ENCODE assay signal across 1 cellular context in the genomic region with DNA sequence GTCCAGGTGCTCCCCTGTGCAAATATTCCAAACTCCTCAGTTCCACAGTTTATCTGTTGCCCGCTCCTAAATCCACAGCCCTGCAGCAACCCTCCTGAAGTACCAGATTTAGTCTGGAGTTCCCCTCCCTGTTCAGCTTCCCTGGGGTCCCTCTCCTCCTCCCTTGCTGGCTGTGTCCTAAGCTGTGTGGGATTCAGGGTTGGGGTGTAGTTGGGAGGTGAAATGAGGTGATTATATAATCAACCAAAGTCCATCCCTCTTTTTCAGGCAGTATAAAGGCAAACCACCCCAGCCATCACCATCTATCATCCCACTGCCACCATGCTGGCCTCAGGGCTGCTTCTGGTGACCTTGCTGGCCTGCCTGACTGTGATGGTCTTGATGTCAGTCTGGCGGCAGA.
TF ChIP-seq lines count a peak whose summit lies in the region.

A gene with protein sequence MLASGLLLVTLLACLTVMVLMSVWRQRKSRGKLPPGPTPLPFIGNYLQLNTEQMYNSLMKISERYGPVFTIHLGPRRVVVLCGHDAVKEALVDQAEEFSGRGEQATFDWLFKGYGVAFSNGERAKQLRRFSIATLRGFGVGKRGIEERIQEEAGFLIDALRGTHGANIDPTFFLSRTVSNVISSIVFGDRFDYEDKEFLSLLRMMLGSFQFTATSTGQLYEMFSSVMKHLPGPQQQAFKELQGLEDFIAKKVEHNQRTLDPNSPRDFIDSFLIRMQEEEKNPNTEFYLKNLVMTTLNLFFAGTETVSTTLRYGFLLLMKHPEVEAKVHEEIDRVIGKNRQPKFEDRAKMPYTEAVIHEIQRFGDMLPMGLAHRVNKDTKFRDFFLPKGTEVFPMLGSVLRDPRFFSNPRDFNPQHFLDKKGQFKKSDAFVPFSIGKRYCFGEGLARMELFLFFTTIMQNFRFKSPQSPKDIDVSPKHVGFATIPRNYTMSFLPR (plus strand): TSS at position 301 of the 400 bp plus-strand sequence. CDS start 21 bp downstream, at position 322.

TF ChIP-seq in GM23338, 12 proteins besides CTCF, POLR2A, EP300 and RAD21:
- TF ChIP-seq NANOG (IDR thresholded peaks at IDR 0.05; ENCODE audit: borderline replicate concordance) (no peak), JUNB (IDR thresholded peaks at IDR 0.05; ENCODE audit: unreplicated experiment) (no peak), ZNF331 (CRISPR knock-in tag; IDR thresholded peaks at IDR 0.05; ENCODE audit: low read depth) (no peak), STAT1 (IDR thresholded peaks at IDR 0.05; ENCODE audit: unreplicated experiment) (no peak), ZNF114 (CRISPR knock-in tag; IDR thresholded peaks at IDR 0.05) (no peak), CREB1 (CRISPR knock-in tag; IDR thresholded peaks at IDR 0.05; ENCODE audit: low read depth) (no peak), EZH2 (IDR thresholded peaks at IDR 0.05; ENCODE audit: low read depth, unreplicated experiment) (no peak), EZH2phosphoT487 (IDR thresholded peaks at IDR 0.05; ENCODE audit: unreplicated experiment) (no peak)
- TF ChIP-seq, protein P1, sequence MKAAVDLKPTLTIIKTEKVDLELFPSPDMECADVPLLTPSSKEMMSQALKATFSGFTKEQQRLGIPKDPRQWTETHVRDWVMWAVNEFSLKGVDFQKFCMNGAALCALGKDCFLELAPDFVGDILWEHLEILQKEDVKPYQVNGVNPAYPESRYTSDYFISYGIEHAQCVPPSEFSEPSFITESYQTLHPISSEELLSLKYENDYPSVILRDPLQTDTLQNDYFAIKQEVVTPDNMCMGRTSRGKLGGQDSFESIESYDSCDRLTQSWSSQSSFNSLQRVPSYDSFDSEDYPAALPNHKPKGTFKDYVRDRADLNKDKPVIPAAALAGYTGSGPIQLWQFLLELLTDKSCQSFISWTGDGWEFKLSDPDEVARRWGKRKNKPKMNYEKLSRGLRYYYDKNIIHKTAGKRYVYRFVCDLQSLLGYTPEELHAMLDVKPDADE (IDR thresholded peaks at IDR 0.05): no peak
- TF ChIP-seq, protein P2, sequence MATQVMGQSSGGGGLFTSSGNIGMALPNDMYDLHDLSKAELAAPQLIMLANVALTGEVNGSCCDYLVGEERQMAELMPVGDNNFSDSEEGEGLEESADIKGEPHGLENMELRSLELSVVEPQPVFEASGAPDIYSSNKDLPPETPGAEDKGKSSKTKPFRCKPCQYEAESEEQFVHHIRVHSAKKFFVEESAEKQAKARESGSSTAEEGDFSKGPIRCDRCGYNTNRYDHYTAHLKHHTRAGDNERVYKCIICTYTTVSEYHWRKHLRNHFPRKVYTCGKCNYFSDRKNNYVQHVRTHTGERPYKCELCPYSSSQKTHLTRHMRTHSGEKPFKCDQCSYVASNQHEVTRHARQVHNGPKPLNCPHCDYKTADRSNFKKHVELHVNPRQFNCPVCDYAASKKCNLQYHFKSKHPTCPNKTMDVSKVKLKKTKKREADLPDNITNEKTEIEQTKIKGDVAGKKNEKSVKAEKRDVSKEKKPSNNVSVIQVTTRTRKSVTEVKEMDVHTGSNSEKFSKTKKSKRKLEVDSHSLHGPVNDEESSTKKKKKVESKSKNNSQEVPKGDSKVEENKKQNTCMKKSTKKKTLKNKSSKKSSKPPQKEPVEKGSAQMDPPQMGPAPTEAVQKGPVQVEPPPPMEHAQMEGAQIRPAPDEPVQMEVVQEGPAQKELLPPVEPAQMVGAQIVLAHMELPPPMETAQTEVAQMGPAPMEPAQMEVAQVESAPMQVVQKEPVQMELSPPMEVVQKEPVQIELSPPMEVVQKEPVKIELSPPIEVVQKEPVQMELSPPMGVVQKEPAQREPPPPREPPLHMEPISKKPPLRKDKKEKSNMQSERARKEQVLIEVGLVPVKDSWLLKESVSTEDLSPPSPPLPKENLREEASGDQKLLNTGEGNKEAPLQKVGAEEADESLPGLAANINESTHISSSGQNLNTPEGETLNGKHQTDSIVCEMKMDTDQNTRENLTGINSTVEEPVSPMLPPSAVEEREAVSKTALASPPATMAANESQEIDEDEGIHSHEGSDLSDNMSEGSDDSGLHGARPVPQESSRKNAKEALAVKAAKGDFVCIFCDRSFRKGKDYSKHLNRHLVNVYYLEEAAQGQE (IDR thresholded peaks at IDR 0.05; ENCODE audit: unreplicated experiment): no peak
- TF ChIP-seq, protein P3, sequence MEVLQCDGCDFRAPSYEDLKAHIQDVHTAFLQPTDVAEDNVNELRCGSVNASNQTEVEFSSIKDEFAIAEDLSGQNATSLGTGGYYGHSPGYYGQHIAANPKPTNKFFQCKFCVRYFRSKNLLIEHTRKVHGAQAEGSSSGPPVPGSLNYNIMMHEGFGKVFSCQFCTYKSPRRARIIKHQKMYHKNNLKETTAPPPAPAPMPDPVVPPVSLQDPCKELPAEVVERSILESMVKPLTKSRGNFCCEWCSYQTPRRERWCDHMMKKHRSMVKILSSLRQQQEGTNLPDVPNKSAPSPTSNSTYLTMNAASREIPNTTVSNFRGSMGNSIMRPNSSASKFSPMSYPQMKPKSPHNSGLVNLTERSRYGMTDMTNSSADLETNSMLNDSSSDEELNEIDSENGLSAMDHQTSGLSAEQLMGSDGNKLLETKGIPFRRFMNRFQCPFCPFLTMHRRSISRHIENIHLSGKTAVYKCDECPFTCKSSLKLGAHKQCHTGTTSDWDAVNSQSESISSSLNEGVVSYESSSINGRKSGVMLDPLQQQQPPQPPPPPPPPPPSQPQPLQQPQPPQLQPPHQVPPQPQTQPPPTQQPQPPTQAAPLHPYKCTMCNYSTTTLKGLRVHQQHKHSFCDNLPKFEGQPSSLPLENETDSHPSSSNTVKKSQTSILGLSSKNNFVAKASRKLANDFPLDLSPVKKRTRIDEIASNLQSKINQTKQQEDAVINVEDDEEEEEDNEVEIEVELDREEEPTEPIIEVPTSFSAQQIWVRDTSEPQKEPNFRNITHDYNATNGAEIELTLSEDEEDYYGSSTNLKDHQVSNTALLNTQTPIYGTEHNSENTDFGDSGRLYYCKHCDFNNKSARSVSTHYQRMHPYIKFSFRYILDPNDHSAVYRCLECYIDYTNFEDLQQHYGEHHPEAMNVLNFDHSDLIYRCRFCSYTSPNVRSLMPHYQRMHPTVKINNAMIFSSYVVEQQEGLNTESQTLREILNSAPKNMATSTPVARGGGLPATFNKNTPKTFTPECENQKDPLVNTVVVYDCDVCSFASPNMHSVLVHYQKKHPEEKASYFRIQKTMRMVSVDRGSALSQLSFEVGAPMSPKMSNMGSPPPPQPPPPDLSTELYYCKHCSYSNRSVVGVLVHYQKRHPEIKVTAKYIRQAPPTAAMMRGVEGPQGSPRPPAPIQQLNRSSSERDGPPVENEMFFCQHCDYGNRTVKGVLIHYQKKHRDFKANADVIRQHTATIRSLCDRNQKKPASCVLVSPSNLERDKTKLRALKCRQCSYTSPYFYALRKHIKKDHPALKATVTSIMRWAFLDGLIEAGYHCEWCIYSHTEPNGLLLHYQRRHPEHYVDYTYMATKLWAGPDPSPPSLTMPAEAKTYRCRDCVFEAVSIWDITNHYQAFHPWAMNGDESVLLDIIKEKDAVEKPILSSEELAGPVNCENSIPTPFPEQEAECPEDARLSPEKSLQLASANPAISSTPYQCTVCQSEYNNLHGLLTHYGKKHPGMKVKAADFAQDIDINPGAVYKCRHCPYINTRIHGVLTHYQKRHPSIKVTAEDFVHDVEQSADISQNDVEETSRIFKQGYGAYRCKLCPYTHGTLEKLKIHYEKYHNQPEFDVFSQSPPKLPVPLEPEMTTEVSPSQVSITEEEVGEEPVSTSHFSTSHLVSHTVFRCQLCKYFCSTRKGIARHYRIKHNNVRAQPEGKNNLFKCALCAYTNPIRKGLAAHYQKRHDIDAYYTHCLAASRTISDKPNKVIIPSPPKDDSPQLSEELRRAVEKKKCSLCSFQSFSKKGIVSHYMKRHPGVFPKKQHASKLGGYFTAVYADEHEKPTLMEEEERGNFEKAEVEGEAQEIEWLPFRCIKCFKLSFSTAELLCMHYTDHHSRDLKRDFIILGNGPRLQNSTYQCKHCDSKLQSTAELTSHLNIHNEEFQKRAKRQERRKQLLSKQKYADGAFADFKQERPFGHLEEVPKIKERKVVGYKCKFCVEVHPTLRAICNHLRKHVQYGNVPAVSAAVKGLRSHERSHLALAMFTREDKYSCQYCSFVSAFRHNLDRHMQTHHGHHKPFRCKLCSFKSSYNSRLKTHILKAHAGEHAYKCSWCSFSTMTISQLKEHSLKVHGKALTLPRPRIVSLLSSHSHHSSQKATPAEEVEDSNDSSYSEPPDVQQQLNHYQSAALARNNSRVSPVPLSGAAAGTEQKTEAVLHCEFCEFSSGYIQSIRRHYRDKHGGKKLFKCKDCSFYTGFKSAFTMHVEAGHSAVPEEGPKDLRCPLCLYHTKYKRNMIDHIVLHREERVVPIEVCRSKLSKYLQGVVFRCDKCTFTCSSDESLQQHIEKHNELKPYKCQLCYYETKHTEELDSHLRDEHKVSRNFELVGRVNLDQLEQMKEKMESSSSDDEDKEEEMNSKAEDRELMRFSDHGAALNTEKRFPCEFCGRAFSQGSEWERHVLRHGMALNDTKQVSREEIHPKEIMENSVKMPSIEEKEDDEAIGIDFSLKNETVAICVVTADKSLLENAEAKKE (CRISPR knock-in tag; IDR thresholded peaks at IDR 0.05): no peak
